In the genomic region with DNA sequence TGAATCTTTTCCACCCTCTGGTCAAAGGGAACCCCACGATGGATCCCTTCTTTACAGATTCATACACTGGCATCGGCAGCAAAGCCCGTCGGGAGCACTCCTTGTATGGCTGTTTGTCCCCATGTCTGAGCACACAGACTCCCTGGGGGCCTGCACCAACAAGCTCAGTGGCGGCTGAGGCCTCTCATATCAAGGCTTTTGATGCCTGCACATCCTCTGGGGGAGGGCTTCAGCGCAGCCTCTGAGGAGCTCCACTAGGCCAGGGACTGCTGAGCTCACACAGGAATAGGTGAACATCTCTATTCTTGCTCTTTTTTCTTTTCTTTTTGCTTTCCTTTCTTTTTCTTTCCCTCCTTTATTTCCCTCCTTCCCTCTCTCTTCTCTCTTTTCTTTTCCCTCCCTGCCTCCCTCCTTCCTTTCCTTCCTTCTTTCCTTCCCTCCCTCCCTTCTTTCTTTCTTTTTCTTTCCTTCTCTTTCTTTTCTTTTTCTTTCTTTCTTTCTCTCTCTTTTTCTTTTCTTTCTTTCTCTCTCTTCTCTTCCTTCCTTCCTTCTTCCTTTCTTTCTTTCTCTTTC, we compare ENCODE assay signal across 29 cellular contexts.
DNase-seq lines count a peak whose midpoint lies in the region; ATAC-seq and TF ChIP-seq lines count a peak whose summit lies in the region.
"Had no signal": no experiment of that assay in that cellular context is flagged by ENCODE, and none has a peak within 500 bp of the region (broad histone marks: within the 10 kb centered on the region; RNA-seq: fewer than 3 reads in every experiment).

No MANE protein-coding gene starts in this region.

- H3K36me3 Mint-ChIP-seq in activated T-cell treated with anti-CD3 and anti-CD28 coated beads, Interleukin-2, amount 50 U/mL, for 72 hours (ENCODE audit: insufficient read depth in 2 of 2) = peaks cover 0 to 6% of the 10 kb centered on the region in 2 donors
- H3K36me3 Mint-ChIP-seq in activated T-cell treated with anti-CD3 and anti-CD28 coated beads, Interleukin-2, amount 50 U/mL, for 4 hours (ENCODE audit: insufficient read depth) = peaks cover 37% of the 10 kb centered on the region
- H3K36me3 Mint-ChIP-seq in stimulated activated effector memory CD8-positive, alpha-beta T cell treated with anti-CD3 and anti-CD28 coated beads, Interleukin-12 subunit alpha, Interleukin-12 subunit beta, amount 100 ng/mL, for 72 hours = peaks cover 52% of the 10 kb centered on the region
- H3K36me3 Mint-ChIP-seq: activated CD8-positive, alpha-beta memory T cell treated with anti-CD3 and anti-CD28 coated beads, Interleukin-2, amount 10 ng/mL, durations not matched to agents 7 days and 5 days; activated naive CD8-positive, alpha-beta T cell treated with anti-CD3 and anti-CD28 coated beads, Interleukin-2, amount 10 ng/mL, durations not matched to agents 7 days and 5 days had no signal

- H3K4me3 ChIP-seq in NB4 (ENCODE audit: low read depth, low read length) = no peak overlapping the region
- no peak overlapping the region for H3K4me3 ChIP-seq in epithelial cell of esophagus (ENCODE audit: low read length)
- H3K4me3 ChIP-seq in H7 (ENCODE audit: insufficient read depth, low read depth, low read length) = no peak overlapping the region
- H3K4me3 ChIP-seq: A549, ascending aorta, stomach, thyroid gland had no signal

- DNase-seq in activated T-cell treated with anti-CD3 and anti-CD28 coated beads, Interleukin-2, amount 50 U/mL, for 72 hours = no peak
- no peak for DNase-seq in activated T-cell treated with anti-CD3 and anti-CD28 coated beads, Interleukin-2, amount 50 U/mL, for 4 hours
- DNase-seq in NB4 (ENCODE audit: low read depth) = peak; percentile 11
- DNase-seq in epithelial cell of esophagus (ENCODE audit: low read depth) = peak; percentile 24
- no peak for DNase-seq in stimulated activated effector memory CD8-positive, alpha-beta T cell treated with anti-CD3 and anti-CD28 coated beads, Interleukin-12 subunit alpha, Interleukin-12 subunit beta, amount 100 ng/mL, for 72 hours (ENCODE audit: low spot score in 2 of 2)
- DNase-seq in H7 = no peak
- no peak for DNase-seq in omental fat pad (ENCODE audit: low spot score)
- no peak for DNase-seq in ecto neural progenitor cell (ENCODE audit: low spot score)
- DNase-seq: activated B cell treated with CpG ODN at 0.5 μM for 24 hours; activated CD8-positive, alpha-beta memory T cell treated with anti-CD3 and anti-CD28 coated beads, Interleukin-2, amount 10 ng/mL, durations not matched to agents 7 days and 5 days; activated naive CD8-positive, alpha-beta T cell treated with anti-CD3 and anti-CD28 coated beads, Interleukin-2, amount 10 ng/mL, durations not matched to agents 7 days and 5 days; C1 segment of cervical spinal cord; Caco-2; central memory CD4-positive, alpha-beta T cell; DMS79; HFFc6; hippocampal formation; immature natural killer cell; Kasumi-1; NCI-H187; NCI-H526; nucleus accumbens; SIG-M5; stomach; SW 1271; T1000; thyroid gland had no signal

- H3K9me3 Mint-ChIP-seq in activated T-cell treated with anti-CD3 and anti-CD28 coated beads, Interleukin-2, amount 50 U/mL, for 72 hours = no peaks in the 10 kb centered on the region
- no peaks in the 10 kb centered on the region for H3K9me3 Mint-ChIP-seq in activated T-cell treated with anti-CD3 and anti-CD28 coated beads, Interleukin-2, amount 50 U/mL, for 4 hours
- no peaks in the 10 kb centered on the region for H3K9me3 Mint-ChIP-seq in stimulated activated effector memory CD8-positive, alpha-beta T cell treated with anti-CD3 and anti-CD28 coated beads, Interleukin-12 subunit alpha, Interleukin-12 subunit beta, amount 100 ng/mL, for 72 hours
- H3K9me3 Mint-ChIP-seq: activated B cell treated with CpG ODN at 0.5 μM for 24 hours; activated naive CD8-positive, alpha-beta T cell treated with anti-CD3 and anti-CD28 coated beads, Interleukin-2, amount 10 ng/mL, durations not matched to agents 7 days and 5 days; immature natural killer cell had no signal

- no peaks in the 10 kb centered on the region for H3K27me3 Mint-ChIP-seq in activated T-cell treated with anti-CD3 and anti-CD28 coated beads, Interleukin-2, amount 50 U/mL, for 72 hours (ENCODE audit: low read depth)
- H3K27me3 Mint-ChIP-seq in activated T-cell treated with anti-CD3 and anti-CD28 coated beads, Interleukin-2, amount 50 U/mL, for 4 hours (ENCODE audit: low read depth) = no peaks in the 10 kb centered on the region
- H3K27me3 Mint-ChIP-seq: activated B cell treated with CpG ODN at 0.5 μM for 24 hours; activated CD8-positive, alpha-beta memory T cell treated with anti-CD3 and anti-CD28 coated beads, Interleukin-2, amount 10 ng/mL, durations not matched to agents 7 days and 5 days; activated naive CD8-positive, alpha-beta T cell treated with anti-CD3 and anti-CD28 coated beads, Interleukin-2, amount 10 ng/mL, durations not matched to agents 7 days and 5 days had no signal

- H3K4me1 Mint-ChIP-seq in activated T-cell treated with anti-CD3 and anti-CD28 coated beads, Interleukin-2, amount 50 U/mL, for 72 hours (ENCODE audit: low read depth) = no peaks in the 10 kb centered on the region
- H3K4me1 Mint-ChIP-seq in activated T-cell treated with anti-CD3 and anti-CD28 coated beads, Interleukin-2, amount 50 U/mL, for 4 hours (ENCODE audit: low read depth) = no peaks in the 10 kb centered on the region
- H3K4me1 Mint-ChIP-seq in stimulated activated effector memory CD8-positive, alpha-beta T cell treated with anti-CD3 and anti-CD28 coated beads, Interleukin-12 subunit alpha, Interleukin-12 subunit beta, amount 100 ng/mL, for 72 hours = no peaks in the 10 kb centered on the region
- H3K4me1 Mint-ChIP-seq: activated B cell treated with CpG ODN at 0.5 μM for 24 hours; activated CD8-positive, alpha-beta memory T cell treated with anti-CD3 and anti-CD28 coated beads, Interleukin-2, amount 10 ng/mL, durations not matched to agents 7 days and 5 days; activated naive CD8-positive, alpha-beta T cell treated with anti-CD3 and anti-CD28 coated beads, Interleukin-2, amount 10 ng/mL, durations not matched to agents 7 days and 5 days had no signal

- peak overlapping the region; percentile 21 for H3K27ac Mint-ChIP-seq in activated T-cell treated with anti-CD3 and anti-CD28 coated beads, Interleukin-2, amount 50 U/mL, for 72 hours
- H3K27ac Mint-ChIP-seq in stimulated activated effector memory CD8-positive, alpha-beta T cell treated with anti-CD3 and anti-CD28 coated beads, Interleukin-12 subunit alpha, Interleukin-12 subunit beta, amount 100 ng/mL, for 72 hours = peak overlapping the region; percentile 23
- H3K27ac Mint-ChIP-seq: activated B cell treated with CpG ODN at 0.5 μM for 24 hours; activated CD8-positive, alpha-beta memory T cell treated with anti-CD3 and anti-CD28 coated beads, Interleukin-2, amount 10 ng/mL, durations not matched to agents 7 days and 5 days; activated naive CD8-positive, alpha-beta T cell treated with anti-CD3 and anti-CD28 coated beads, Interleukin-2, amount 10 ng/mL, durations not matched to agents 7 days and 5 days; HFFc6; immature natural killer cell had no signal

- no peaks in the 10 kb centered on the region for H3K27me3 ChIP-seq in H7 (ENCODE audit: control insufficient read depth, insufficient read depth, low read length)
- H3K27me3 ChIP-seq: ascending aorta, stomach, thyroid gland had no signal

- H3K4me3 Mint-ChIP-seq in activated T-cell treated with anti-CD3 and anti-CD28 coated beads, Interleukin-2, amount 50 U/mL, for 72 hours = no peak overlapping the region
- no peak overlapping the region for H3K4me3 Mint-ChIP-seq in activated T-cell treated with anti-CD3 and anti-CD28 coated beads, Interleukin-2, amount 50 U/mL, for 4 hours
- H3K4me3 Mint-ChIP-seq in stimulated activated effector memory CD8-positive, alpha-beta T cell treated with anti-CD3 and anti-CD28 coated beads, Interleukin-12 subunit alpha, Interleukin-12 subunit beta, amount 100 ng/mL, for 72 hours = no peak overlapping the region
- H3K4me3 Mint-ChIP-seq: activated B cell treated with CpG ODN at 0.5 μM for 24 hours; activated CD8-positive, alpha-beta memory T cell treated with anti-CD3 and anti-CD28 coated beads, Interleukin-2, amount 10 ng/mL, durations not matched to agents 7 days and 5 days; activated naive CD8-positive, alpha-beta T cell treated with anti-CD3 and anti-CD28 coated beads, Interleukin-2, amount 10 ng/mL, durations not matched to agents 7 days and 5 days; HFFc6; immature natural killer cell had no signal

- no peak for ATAC-seq in activated T-cell treated with anti-CD3 and anti-CD28 coated beads, Interleukin-2, amount 50 U/mL, for 72 hours (replicated peaks in 1 of 2)
- ATAC-seq in activated T-cell treated with anti-CD3 and anti-CD28 coated beads, Interleukin-2, amount 50 U/mL, for 4 hours = no peak
- ATAC-seq in stimulated activated effector memory CD8-positive, alpha-beta T cell treated with anti-CD3 and anti-CD28 coated beads, Interleukin-12 subunit alpha, Interleukin-12 subunit beta, amount 100 ng/mL, for 72 hours = peak; percentile 16
- ATAC-seq in omental fat pad (ENCODE audit: low FRiP score) = no peak
- ATAC-seq: A549; activated CD8-positive, alpha-beta memory T cell treated with anti-CD3 and anti-CD28 coated beads, Interleukin-2, amount 10 ng/mL, durations not matched to agents 7 days and 5 days had no signal

- TF ChIP-seq CTCF in NB4 (IDR thresholded peaks at IDR 0.05; ENCODE audit: low read depth, low read length) (no peak), epithelial cell of esophagus (IDR thresholded peaks at IDR 0.05; ENCODE audit: insufficient read depth, low read depth, low read length, missing control alignments) (no peak), omental fat pad (IDR thresholded peaks at IDR 0.05) (no peak)

- no peaks in the 10 kb centered on the region for H3K36me3 ChIP-seq in H7 (replicated peaks; ENCODE audit: control insufficient read depth, insufficient read depth, low read length)
- H3K36me3 ChIP-seq: ascending aorta, thyroid gland had no signal

- TF ChIP-seq POLR2A in NB4 (IDR thresholded peaks at IDR 0.05; ENCODE audit: extremely low read depth, insufficient read length) = no peak

Comparison
In these comparisons a context has a peak if more than half of its experiments do, and no peak if none do; other contexts are left out.
1. DNase-seq: peak in NB4 (single experiment) and epithelial cell of esophagus (single experiment); none in activated T-cell treated with anti-CD3 and anti-CD28 coated beads, Interleukin-2, amount 50 U/mL, for 72 hours (0 of 2), activated T-cell treated with anti-CD3 and anti-CD28 coated beads, Interleukin-2, amount 50 U/mL, for 4 hours (single experiment), stimulated activated effector memory CD8-positive, alpha-beta T cell treated with anti-CD3 and anti-CD28 coated beads, Interleukin-12 subunit alpha, Interleukin-12 subunit beta, amount 100 ng/mL, for 72 hours (0 of 2), H7 (single experiment), omental fat pad (single experiment) and ecto neural progenitor cell (single experiment).